ENCODE assay signal across 8 cellular contexts in genomic region chr9:87498816-87499454, GRCh38. TPM values are rescaled to one million over a fixed set of nuclear protein-coding genes. Genes with fewer than 3 reads are reported as not detected.
A peak's percentile ranks its signal among the peaks of the same experiment; 100 is the strongest.
DNase-seq lines count a peak whose midpoint lies in the region; ATAC-seq lines count a peak whose summit lies in the region.

No MANE protein-coding gene starts in this region.

- no peak overlapping the region for H3K27ac ChIP-seq in neuronal stem cell (replicated peaks; ENCODE audit: low read length)

- ATAC-seq in GM21528 (IDR thresholded peaks at IDR 0.05; ENCODE audit: low FRiP score, unreplicated experiment) = no peak

- peak; percentile 51 for DNase-seq in COLO668 (lab: John Stamatoyannopoulos, UW; ENCODE audit: unreplicated experiment)
- peak; percentile 17 for DNase-seq in NCI-H69 (lab: John Stamatoyannopoulos, UW)
- DNase-seq in neuronal stem cell (ENCODE audit: low spot score) = peak; percentile 9
- no peak for DNase-seq in NCI-H510A (lab: John Stamatoyannopoulos, UW)
- DNase-seq in NCI-H2196 treated with DMSO at 0.1 percent for 48 hours (lab: John Stamatoyannopoulos, UW; ENCODE audit: unreplicated experiment) = no peak
- no peak for DNase-seq in NCI-H524 (lab: John Stamatoyannopoulos, UW)

- no peak overlapping the region for H4K8ac ChIP-seq in neuronal stem cell (ENCODE audit: low read depth, low read length)

- H3K14ac ChIP-seq in neuronal stem cell (ENCODE audit: low read length) = peak overlapping the region; percentile 92

- H3K9ac ChIP-seq in endocrine pancreas (ENCODE audit: control insufficient read depth, insufficient read depth, low read length) (peak overlapping the region; percentile 68), neuronal stem cell (ENCODE audit: low read depth, low read length, poor library complexity) (peak overlapping the region; percentile 98)

- peak overlapping the region; percentile 95 for H3K23ac ChIP-seq in neuronal stem cell (ENCODE audit: low read depth, low read length, poor library complexity)

- peaks cover 7% of the 10 kb centered on the region for H3K79me1 ChIP-seq in neuronal stem cell (ENCODE audit: low read depth, low read length)

- peaks cover 3% of the 10 kb centered on the region for H3K4me1 ChIP-seq in endocrine pancreas (ENCODE audit: control insufficient read depth, insufficient read depth, low read length)
- H3K4me1 ChIP-seq in neuronal stem cell (ENCODE audit: control insufficient read depth in 2 of 2, insufficient read depth in 1 of 2, low read depth in 1 of 2, low read length in 2 of 2) = peaks cover 0 to 4% of the 10 kb centered on the region in 2 donors

- H2AK5ac ChIP-seq in neuronal stem cell (ENCODE audit: low read depth, low read length) = peak overlapping the region; percentile 41

- no CpG with 5 or more reads among the region's 26 CpGs for WGBS in neuronal stem cell (ENCODE audit: extremely low coverage in 2 of 2, insufficient read length in 2 of 2, insufficient replicate concordance in 1 of 2), 2 donors

- no peak overlapping the region for H2BK15ac ChIP-seq in neuronal stem cell (ENCODE audit: low read length)

- H2BK120ac ChIP-seq in neuronal stem cell (ENCODE audit: low read depth, low read length) = peak overlapping the region; percentile 93

- peak overlapping the region; percentile 52 for H2BK12ac ChIP-seq in neuronal stem cell (ENCODE audit: low read length)

- H3K9me3 ChIP-seq in endocrine pancreas (ENCODE audit: control insufficient read depth, low read length) (no peaks in the 10 kb centered on the region), neuronal stem cell (replicated peaks in 1 of 2; ENCODE audit: control insufficient read depth in 2 of 2, insufficient read depth in 1 of 2, low read depth in 1 of 2, low read length in 2 of 2) (no peaks in the 10 kb centered on the region)

- peak overlapping the region; percentile 99 for H2AFZ ChIP-seq in neuronal stem cell (ENCODE audit: low read length)

- peak overlapping the region; percentile 82 for H2BK5ac ChIP-seq in neuronal stem cell (ENCODE audit: low read length)

- peak overlapping the region; percentile 43 for H3K4ac ChIP-seq in neuronal stem cell (ENCODE audit: low read length)

- no peak overlapping the region for H4K91ac ChIP-seq in neuronal stem cell (ENCODE audit: low read depth, low read length, poor library complexity)

- H3K4me3 ChIP-seq in endocrine pancreas (ENCODE audit: control insufficient read depth, insufficient read depth, low read length) = peak overlapping the region; percentile 86
- H3K4me3 ChIP-seq in neuronal stem cell (ENCODE audit: low read length in 2 of 2) = peak overlapping the region; percentile 64 to 96

- peak overlapping the region; percentile 90 for H3K4me2 ChIP-seq in neuronal stem cell (ENCODE audit: insufficient read depth, low read length, poor library complexity, severe bottlenecking)

- no peaks in the 10 kb centered on the region for H3K36me3 ChIP-seq in endocrine pancreas (ENCODE audit: control insufficient read depth, insufficient read depth, low read length)
- H3K36me3 ChIP-seq in neuronal stem cell (replicated peaks in 1 of 2; ENCODE audit: control insufficient read depth in 2 of 2, insufficient read depth in 2 of 2, low read length in 2 of 2) = peaks cover 5 to 49% of the 10 kb centered on the region in 2 donors

- H3K27me3 ChIP-seq in endocrine pancreas (ENCODE audit: control insufficient read depth, insufficient read depth, low read length) (no peaks in the 10 kb centered on the region), neuronal stem cell (ENCODE audit: control insufficient read depth in 3 of 3, insufficient read depth in 3 of 3, low read depth in 1 of 3, low read length in 3 of 3) (peaks cover 0 to 2% (median 0%) of the 10 kb centered on the region in 3 experiments)

- peak overlapping the region; percentile 98 for H3K18ac ChIP-seq in neuronal stem cell (ENCODE audit: low read length)

RNA-seq across cellular contexts. Expression of gene DAPK1, which starts 1.3 kb away (rescaled TPM):
- 19.4 TPM for polyA plus RNA-seq in neuronal stem cell (2013, experiment 1 of 2)
- polyA plus RNA-seq in neuronal stem cell (2013, experiment 2 of 2) = 18.9 TPM

Comparison
In these comparisons a context has a peak if more than half of its experiments do, and no peak if none do; other contexts are left out.
1. DNase-seq: peak in COLO668 (single experiment), NCI-H69 (single experiment) and neuronal stem cell (single experiment); none in NCI-H510A (single experiment), NCI-H2196 treated with DMSO at 0.1 percent for 48 hours (single experiment) and NCI-H524 (0 of 2).